In the genomic region with DNA sequence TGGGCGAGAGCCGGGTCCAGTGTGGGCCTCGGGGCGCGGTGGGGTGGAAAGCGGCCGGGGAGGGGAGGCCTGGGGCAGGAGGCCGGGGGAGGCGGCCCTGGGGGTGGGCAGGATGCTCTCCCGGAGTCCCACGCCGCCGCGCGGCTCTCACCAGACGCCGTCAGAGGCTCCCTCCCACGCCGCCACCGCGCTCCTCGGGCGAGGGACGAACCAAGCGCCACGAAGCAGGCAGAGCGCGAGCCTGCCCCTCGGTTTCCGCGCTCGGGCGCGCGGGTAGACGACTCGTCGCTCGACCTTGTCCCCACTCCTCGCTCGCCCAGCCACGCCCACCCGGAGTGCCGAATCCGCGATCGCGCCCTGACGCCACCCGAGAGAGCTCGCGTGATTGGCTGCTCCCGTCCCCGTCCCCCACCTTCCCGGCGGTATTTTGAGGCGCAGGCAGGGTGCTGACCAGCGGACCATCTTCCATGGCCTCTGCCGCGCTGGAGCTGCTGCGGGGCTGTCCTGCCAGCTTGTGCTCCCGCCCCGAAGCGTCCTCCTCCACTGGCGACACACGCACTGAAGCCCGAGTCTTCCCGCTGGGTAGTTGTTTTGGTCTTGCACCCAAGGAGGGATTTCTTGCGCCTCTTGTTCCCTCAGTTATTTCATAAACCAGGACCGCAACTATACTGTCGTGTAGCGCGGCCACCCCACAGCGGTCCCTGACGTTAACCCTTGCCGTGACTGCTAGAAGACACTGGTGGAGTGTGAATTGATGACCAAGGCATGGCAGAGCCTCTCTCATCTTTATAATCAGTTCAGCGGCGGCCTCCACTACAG, we compare ENCODE assay signal across 8 cellular contexts. TPM values are rescaled to one million over a fixed set of nuclear protein-coding genes. Genes with fewer than 3 reads are reported as not detected.
DNase-seq lines count a peak whose midpoint lies in the region; ATAC-seq and TF ChIP-seq lines count a peak whose summit lies in the region.

A gene with protein sequence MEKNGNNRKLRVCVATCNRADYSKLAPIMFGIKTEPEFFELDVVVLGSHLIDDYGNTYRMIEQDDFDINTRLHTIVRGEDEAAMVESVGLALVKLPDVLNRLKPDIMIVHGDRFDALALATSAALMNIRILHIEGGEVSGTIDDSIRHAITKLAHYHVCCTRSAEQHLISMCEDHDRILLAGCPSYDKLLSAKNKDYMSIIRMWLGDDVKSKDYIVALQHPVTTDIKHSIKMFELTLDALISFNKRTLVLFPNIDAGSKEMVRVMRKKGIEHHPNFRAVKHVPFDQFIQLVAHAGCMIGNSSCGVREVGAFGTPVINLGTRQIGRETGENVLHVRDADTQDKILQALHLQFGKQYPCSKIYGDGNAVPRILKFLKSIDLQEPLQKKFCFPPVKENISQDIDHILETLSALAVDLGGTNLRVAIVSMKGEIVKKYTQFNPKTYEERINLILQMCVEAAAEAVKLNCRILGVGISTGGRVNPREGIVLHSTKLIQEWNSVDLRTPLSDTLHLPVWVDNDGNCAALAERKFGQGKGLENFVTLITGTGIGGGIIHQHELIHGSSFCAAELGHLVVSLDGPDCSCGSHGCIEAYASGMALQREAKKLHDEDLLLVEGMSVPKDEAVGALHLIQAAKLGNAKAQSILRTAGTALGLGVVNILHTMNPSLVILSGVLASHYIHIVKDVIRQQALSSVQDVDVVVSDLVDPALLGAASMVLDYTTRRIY (minus strand): TSS at position 279 of the 819 bp plus-strand sequence. CDS start 9,093 bp downstream, outside the sequence.

- H3K4me1 Mint-ChIP-seq in natural killer cell, result peaks cover 6 to 15% of the 10 kb centered on the region in 2 donors

- in situ Hi-C loops in KBM-7 (cut with MboI; ENCODE audit: low pct_unique_long_range_greater_than_20kb, low sequenced_read_pairs), result no loop called here

- TF ChIP-seq CTCF in RWPE2 (IDR thresholded peaks at IDR 0.05; ENCODE audit: poor library complexity, severe bottlenecking), result no peak
- no peak for TF ChIP-seq CTCF in natural killer cell (IDR thresholded peaks at IDR 0.05)

- H3K36me3 Mint-ChIP-seq in natural killer cell, result no peaks in the 10 kb centered on the region

- DNase-seq in DMS153 treated with DMSO at 0.1 percent for 48 hours (lab: John Stamatoyannopoulos, UW; ENCODE audit: unreplicated experiment), result peak; percentile 80
- peak; percentile 93 for DNase-seq in KBM-7
- DNase-seq in RWPE2 (ENCODE audit: low spot score), result peak; percentile 97
- DNase-seq in activated effector memory CD4-positive, alpha-beta T cell treated with Interleukin-2 at 50 U/mL for 16 hours, result peak; percentile 96
- peak; percentile 93 for DNase-seq in fibroblast of peridontal ligament (ENCODE audit: extremely low read depth)
- DNase-seq in natural killer cell, result peak; percentile 97
- DNase-seq in stimulated activated naive CD4-positive, alpha-beta T cell (lab: John Stamatoyannopoulos, UW), result peak; percentile 92 to 96 (median 94)

- no peaks in the 10 kb centered on the region for H3K27me3 ChIP-seq in RWPE2 (ENCODE audit: insufficient read depth, poor library complexity, severe bottlenecking)

- ATAC-seq in GM21717 (IDR thresholded peaks at IDR 0.05; ENCODE audit: unreplicated experiment), result peak; percentile 90
- ATAC-seq in RWPE2 (ENCODE audit: low read depth), result peak; percentile 88
- peak; percentile 89 to 97 (median 91) for ATAC-seq in natural killer cell

- H3K36me3 ChIP-seq in RWPE2 (ENCODE audit: low read depth), result peaks cover 9% of the 10 kb centered on the region; the same call in 1 of the 2 replicates

- H3K9me3 ChIP-seq in RWPE2 (ENCODE audit: severe bottlenecking), result no peaks in the 10 kb centered on the region

- H3K4me3 Mint-ChIP-seq in natural killer cell, result peak within 1 kb of the TSS; percentile 95

- H3K27ac ChIP-seq in RWPE2 (ENCODE audit: poor library complexity, severe bottlenecking), result peak within 1 kb of the TSS; percentile 57

- intact Hi-C loops in natural killer cell (cut with micrococcal nuclease), result loop anchor here (1.0 kb wide), 1 partner anchor 68 kb away; a partner anchor contains a TSS

- H3K4me3 ChIP-seq in RWPE2 (ENCODE audit: severe bottlenecking), result peak within 1 kb of the TSS; percentile 57

- no peaks in the 10 kb centered on the region for H3K9me3 Mint-ChIP-seq in natural killer cell

- no peaks in the 10 kb centered on the region for H3K27me3 Mint-ChIP-seq in natural killer cell (ENCODE audit: low read depth in 2 of 2)

- no peaks in the 10 kb centered on the region for H3K4me1 ChIP-seq in RWPE2 (ENCODE audit: insufficient read depth, poor library complexity, severe bottlenecking)

- peak within 1 kb of the TSS; percentile 91 to 95 for H3K27ac Mint-ChIP-seq in natural killer cell

RNA-seq across cellular contexts. Expression of the gene that starts here (rescaled TPM):
- 10 to 100 TPM; 10.6 to 12.4 (median 11.3) TPM for total RNA-seq in natural killer cell

Comparison
In these comparisons a context has a peak if more than half of its experiments do, and no peak if none do; other contexts are left out.
1. Peak in every context shown above with its lines: DNase-seq, ATAC-seq, H3K4me3 ChIP-seq and H3K27ac ChIP-seq.